21 cellular contexts compared by ENCODE assay signal in genomic region chr9:97531750-97532383, GRCh38. TPM values are rescaled to one million over a fixed set of nuclear protein-coding genes. Genes with fewer than 3 reads are reported as not detected.
A peak's percentile ranks its signal among the peaks of the same experiment; 100 is the strongest.
DNase-seq lines count a peak whose midpoint lies in the region; ATAC-seq and TF ChIP-seq lines count a peak whose summit lies in the region.
"Had no signal": no experiment of that assay in that cellular context is flagged by ENCODE, and none has a peak within 500 bp of the region (broad histone marks: within the 10 kb centered on the region; RNA-seq: fewer than 3 reads in every experiment).

No MANE protein-coding gene starts in this region.

- DNase-seq in cardiac muscle cell (ENCODE audit: low read depth in 1 of 2, low spot score in 1 of 2), result no peak
- no peak for DNase-seq in Right ventricle myocardium superior
- no peak for DNase-seq in right cardiac atrium
- DNase-seq in vagina (ENCODE audit: extremely low spot score in 2 of 2), result no peak
- DNase-seq in H9, result no peak
- no peak for DNase-seq in left colon
- DNase-seq: 8988T; activated naive CD8-positive, alpha-beta T cell treated with anti-CD3 and anti-CD28 coated beads for 36 hours; CD4-positive, alpha-beta memory T cell; foreskin fibroblast; left lung; NCI-H2081; NCI-H345; NCI-H774; stimulated activated CD4-positive, alpha-beta T cell treated with anti-CD3 and anti-CD28 coated beads, Interleukin-4, amount 100 ng/mL, for 1 hour; T-helper 9 cell had no signal

- H3K4ac ChIP-seq in H9 (ENCODE audit: low read depth, low read length), result no peak overlapping the region

- no peak for TF ChIP-seq CTCF in cardiac muscle cell (IDR thresholded peaks at IDR 0.05; ENCODE audit: low read depth, low read length)
- no peak for TF ChIP-seq CTCF in vagina (IDR thresholded peaks at IDR 0.05)
- no peak for TF ChIP-seq CTCF in H9 (conservative IDR thresholded peaks at IDR 0.05)

- no peak overlapping the region for H2BK5ac ChIP-seq in H9 (ENCODE audit: insufficient read length, low read length)

- TF ChIP-seq POLR2A in vagina (IDR thresholded peaks at IDR 0.05) (no peak), GM18505 (IDR thresholded peaks at IDR 0.05; ENCODE audit: borderline replicate concordance, extremely low read depth, insufficient read depth, insufficient read length) (no peak)

- H3K9ac ChIP-seq in rectal smooth muscle tissue (ENCODE audit: low read length), result no peak overlapping the region
- H3K9ac ChIP-seq in H9 (ENCODE audit: extremely low read depth, insufficient read length, low read length), result no peak overlapping the region

- no peaks in the 10 kb centered on the region for H3K79me1 ChIP-seq in H9 (ENCODE audit: insufficient read depth, low read depth, low read length, poor library complexity, severe bottlenecking)

- no peak overlapping the region for H3K56ac ChIP-seq in H9 (ENCODE audit: insufficient read length, low read depth, low read length)

- H2BK20ac ChIP-seq in H9 (ENCODE audit: low read depth, low read length, poor library complexity, severe bottlenecking), result no peak overlapping the region

- no peaks in the 10 kb centered on the region for H3K23me2 ChIP-seq in H9 (ENCODE audit: insufficient read length, low read depth, low read length, poor library complexity, severe bottlenecking)

- H4K8ac ChIP-seq in H9 (replicated peaks; ENCODE audit: insufficient read length, low read depth, low read length), result no peak overlapping the region

- H3K79me2 ChIP-seq in H9 (ENCODE audit: insufficient read depth, low read length), result no peaks in the 10 kb centered on the region
- H3K79me2 ChIP-seq: hepatocyte had no signal

- no peak overlapping the region for H3K18ac ChIP-seq in H9 (ENCODE audit: insufficient read length, low read depth, low read length)

- H4K20me1 ChIP-seq in H9 (ENCODE audit: control insufficient read depth, insufficient read depth, insufficient read length), result no peaks in the 10 kb centered on the region

- no peak overlapping the region for H2BK12ac ChIP-seq in H9 (ENCODE audit: insufficient read length, low read depth, low read length)

- peaks cover 36 to 44% of the 10 kb centered on the region in 2 experiments for H3K4me1 Mint-ChIP-seq in H9
- H3K4me1 Mint-ChIP-seq: CD4-positive, alpha-beta memory T cell had no signal

- H2AFZ ChIP-seq in H9 (ENCODE audit: low read length), result no peak overlapping the region
- H2AFZ ChIP-seq: hepatocyte had no signal

- no peaks in the 10 kb centered on the region; a peak in 1 of 7 replicates for H3K36me3 Mint-ChIP-seq in H9 (ENCODE audit: insufficient read depth in 1 of 3, low read depth in 3 of 3)
- H3K36me3 Mint-ChIP-seq: activated naive CD8-positive, alpha-beta T cell treated with anti-CD3 and anti-CD28 coated beads for 36 hours; CD4-positive, alpha-beta memory T cell; stimulated activated memory B cell treated with anti-CD40 and anti-IgM and Interleukin-4, amounts not matched to agents 10 μg/mL and 1 μg/mL and 100 μg/mL, for 72 hours had no signal

- H3K27ac Mint-ChIP-seq in H9, result peak overlapping the region in 1 of 3 experiments; percentile 55; a peak in 1 of 7 replicates
- H3K27ac Mint-ChIP-seq: activated naive CD8-positive, alpha-beta T cell treated with anti-CD3 and anti-CD28 coated beads for 36 hours; stimulated activated memory B cell treated with anti-CD40 and anti-IgM and Interleukin-4, amounts not matched to agents 10 μg/mL and 1 μg/mL and 100 μg/mL, for 72 hours had no signal

- H3K27me3 ChIP-seq in cardiac muscle cell, result no peaks in the 10 kb centered on the region
- H3K27me3 ChIP-seq in right cardiac atrium (ENCODE audit: control insufficient read depth, insufficient read depth), result no peaks in the 10 kb centered on the region
- H3K27me3 ChIP-seq in rectal smooth muscle tissue (ENCODE audit: control insufficient read depth, insufficient read depth, low read length), result no peaks in the 10 kb centered on the region
- H3K27me3 ChIP-seq in vagina, result no peaks in the 10 kb centered on the region
- H3K27me3 ChIP-seq in H9 (ENCODE audit: insufficient read depth, low read length), result no peaks in the 10 kb centered on the region
- H3K27me3 ChIP-seq: hepatocyte, left lung had no signal

- H4K5ac ChIP-seq in H9 (ENCODE audit: insufficient read length, low read depth, low read length), result no peak overlapping the region

- no peak overlapping the region for H3K23ac ChIP-seq in H9 (ENCODE audit: insufficient read length, low read depth, low read length)

- H3K9me3 Mint-ChIP-seq in H9, result peaks cover 0 to 2% of the 10 kb centered on the region in 2 experiments; a peak in 1 of 5 replicates
- H3K9me3 Mint-ChIP-seq: activated naive CD8-positive, alpha-beta T cell treated with anti-CD3 and anti-CD28 coated beads for 36 hours; CD4-positive, alpha-beta memory T cell; stimulated activated memory B cell treated with anti-CD40 and anti-IgM and Interleukin-4, amounts not matched to agents 10 μg/mL and 1 μg/mL and 100 μg/mL, for 72 hours had no signal

- H3K4me3 Mint-ChIP-seq in H9, result no peak overlapping the region
- H3K4me3 Mint-ChIP-seq: activated naive CD8-positive, alpha-beta T cell treated with anti-CD3 and anti-CD28 coated beads for 36 hours; CD4-positive, alpha-beta memory T cell; stimulated activated memory B cell treated with anti-CD40 and anti-IgM and Interleukin-4, amounts not matched to agents 10 μg/mL and 1 μg/mL and 100 μg/mL, for 72 hours had no signal

- H2BK120ac ChIP-seq in H9 (ENCODE audit: low read depth, low read length, poor library complexity, severe bottlenecking), result no peak overlapping the region

- WGBS in right cardiac atrium, result 51% methylated on average over 9 of the region's 9 CpGs
- WGBS in H9 (ENCODE audit: extremely low coverage, insufficient read length, low lambda C conversion rate), result no CpG with 5 or more reads among the region's 9 CpGs

- no peak overlapping the region for H3T11ph ChIP-seq in H9 (ENCODE audit: low read length)

- H3K4me1 ChIP-seq in cardiac muscle cell (ENCODE audit: low read depth) (peaks cover 42% of the 10 kb centered on the region), right cardiac atrium (ENCODE audit: control insufficient read depth, insufficient read depth, low read length) (peaks cover 8% of the 10 kb centered on the region), rectal smooth muscle tissue (ENCODE audit: control insufficient read depth, insufficient read depth, low read length) (peaks cover 35% of the 10 kb centered on the region), vagina (peaks cover 33% of the 10 kb centered on the region), H9 (ENCODE audit: insufficient read depth, low read length) (peaks cover 2% of the 10 kb centered on the region; the same call in 1 of the 2 replicates)

- H2BK15ac ChIP-seq in H9 (ENCODE audit: low read depth, low read length), result no peak overlapping the region

- no peak overlapping the region for H2AK5ac ChIP-seq in H9 (ENCODE audit: insufficient read length, low read length)

- H3K9me3 ChIP-seq in cardiac muscle cell (ENCODE audit: low read depth) (no peaks in the 10 kb centered on the region), right cardiac atrium (ENCODE audit: control insufficient read depth, low read length) (no peaks in the 10 kb centered on the region), vagina (no peaks in the 10 kb centered on the region), H9 (ENCODE audit: control insufficient read depth, low read depth, low read length) (no peaks in the 10 kb centered on the region)
- H3K9me3 ChIP-seq: left lung had no signal

- H3K27ac ChIP-seq in cardiac muscle cell (peak overlapping the region; percentile 85), right cardiac atrium (ENCODE audit: low read length) (peak overlapping the region; percentile 34), rectal smooth muscle tissue (ENCODE audit: low read depth, low read length) (peak overlapping the region; percentile 78), vagina (peak overlapping the region; percentile 93), H9 (ENCODE audit: insufficient read length, low read depth, low read length) (no peak overlapping the region)
- H3K27ac ChIP-seq: hepatocyte, left lung, thoracic aorta had no signal

- intact Hi-C loops in Right ventricle myocardium superior (cut with DNase I), result no loop called here
- intact Hi-C loops in right cardiac atrium (cut with DNase I), result no loop called here
- intact Hi-C loops in vagina (cut with DNase I), result no loop called here
- intact Hi-C loops in left colon (cut with DNase I, micrococcal nuclease), result no loop called here

- H3K36me3 ChIP-seq in cardiac muscle cell (peaks cover 5% of the 10 kb centered on the region), rectal smooth muscle tissue (ENCODE audit: control insufficient read depth, insufficient read depth, low read length) (no peaks in the 10 kb centered on the region), vagina (no peaks in the 10 kb centered on the region)
- H3K36me3 ChIP-seq: left lung had no signal

- no peak overlapping the region for H3K4me2 ChIP-seq in H9 (ENCODE audit: insufficient read depth, insufficient read length, low read length)
- H3K4me2 ChIP-seq: hepatocyte had no signal

- no peak for ATAC-seq in Right ventricle myocardium superior (ENCODE audit: poor library complexity)
- peak in 1 of 2 donors; percentile 70 for ATAC-seq in right cardiac atrium
- ATAC-seq in GM18505 (IDR thresholded peaks at IDR 0.05; ENCODE audit: unreplicated experiment), result no peak
- no peak for ATAC-seq in left colon
- ATAC-seq: left lung; stimulated activated memory B cell treated with anti-CD40 and anti-IgM and Interleukin-4, amounts not matched to agents 10 μg/mL and 1 μg/mL and 100 μg/mL, for 72 hours had no signal

- H3K14ac ChIP-seq in H9 (ENCODE audit: insufficient read depth, low read length), result no peak overlapping the region

- H4K91ac ChIP-seq in H9 (ENCODE audit: insufficient read length, low read depth, low read length), result no peak overlapping the region

- no peak overlapping the region for H3K4me3 ChIP-seq in cardiac muscle cell
- H3K4me3 ChIP-seq in right cardiac atrium (ENCODE audit: low read length), result no peak overlapping the region
- H3K4me3 ChIP-seq in rectal smooth muscle tissue (ENCODE audit: low read length), result no peak overlapping the region
- no peak overlapping the region for H3K4me3 ChIP-seq in vagina
- H3K4me3 ChIP-seq: hepatocyte, left lung, thoracic aorta had no signal

- peaks cover 2% of the 10 kb centered on the region; the same call in 1 of the 2 replicates for H3K27me3 Mint-ChIP-seq in H9 (ENCODE audit: low read depth)
- H3K27me3 Mint-ChIP-seq: activated naive CD8-positive, alpha-beta T cell treated with anti-CD3 and anti-CD28 coated beads for 36 hours; stimulated activated memory B cell treated with anti-CD40 and anti-IgM and Interleukin-4, amounts not matched to agents 10 μg/mL and 1 μg/mL and 100 μg/mL, for 72 hours had no signal

RNA-seq across cellular contexts. Expression of gene TMOD1, which starts 30.4 kb away (rescaled TPM):
- total RNA-seq in cardiac muscle cell (61.4 and 75.7 TPM in 2 replicates), Right ventricle myocardium superior (192 TPM), right cardiac atrium (100 to 1,000 TPM; 177 to 220 (median 208) TPM), vagina (21.1 TPM), H9 (2021) (0.72 and 0.98 TPM in 2 replicates), left colon (1 to 10 TPM; 1.9 to 5.6 TPM)
- polyA plus RNA-seq in cardiac muscle cell (168 and 219 TPM in 2 replicates), right cardiac atrium (184 TPM)
